ENCODE assay signal across 1 cellular context in genomic region chr22:46737105-46737975, GRCh38.
A peak's percentile ranks its signal among the peaks of the same experiment; 100 is the strongest.
TF ChIP-seq lines count a peak whose summit lies in the region.

No MANE protein-coding gene starts in this region.

TF ChIP-seq in GM12878, 131 proteins besides CTCF, POLR2A, EP300 and RAD21 (continued from another document):
- no peak for TF ChIP-seq ZNF592 (IDR thresholded peaks at IDR 0.05)
- peak; percentile 54 for TF ChIP-seq RUNX3 (IDR thresholded peaks at IDR 0.05; ENCODE audit: low read length)
- TF ChIP-seq PAX8 (IDR thresholded peaks at IDR 0.05) = no peak
- 0 out of 2 replicates have a peak, but pooled peaks have one; percentile 18 for TF ChIP-seq SMARCA5 (IDR thresholded peaks at IDR 0.05)
- 0 out of 2 replicates have a peak, but pooled peaks have one; percentile 12 for TF ChIP-seq YY1 (IDR thresholded peaks at IDR 0.05; ENCODE audit: low read depth, low read length)
- TF ChIP-seq SPI1 (IDR thresholded peaks at IDR 0.05; ENCODE audit: borderline replicate concordance, insufficient read depth, low read depth, low read length) = peak; percentile 49; the same call in 1 of the 2 replicates
- no peak for TF ChIP-seq GABPA (IDR thresholded peaks at IDR 0.05; ENCODE audit: low read depth)
- peak; percentile 79 for TF ChIP-seq HDAC6 (IDR thresholded peaks at IDR 0.05; ENCODE audit: unreplicated experiment)
- TF ChIP-seq CEBPB (IDR thresholded peaks at IDR 0.05; ENCODE audit: borderline replicate concordance in 1 of 2, low read depth in 2 of 2, low read length in 2 of 2) = no peak
- peak; percentile 75 for TF ChIP-seq IKZF1 (conservative IDR thresholded peaks at IDR 0.05)
- TF ChIP-seq MLLT1 (IDR thresholded peaks at IDR 0.05) = peak; percentile 63; the same call in 1 of the 2 replicates
- peak; percentile 56; the same call in 1 of the 2 replicates for TF ChIP-seq NBN (IDR thresholded peaks at IDR 0.05)
- peak; percentile 38 for TF ChIP-seq SP1 (IDR thresholded peaks at IDR 0.05; ENCODE audit: low read depth, low read length)
- TF ChIP-seq MXI1 (IDR thresholded peaks at IDR 0.05; ENCODE audit: low read depth, low read length) = 0 out of 2 replicates have a peak, but pooled peaks have one; percentile 40
- peak; percentile 43; the same call in 1 of the 2 replicates for TF ChIP-seq CREB1 (IDR thresholded peaks at IDR 0.05; ENCODE audit: low read depth)
- TF ChIP-seq BHLHE40 (IDR thresholded peaks at IDR 0.05; ENCODE audit: borderline replicate concordance in 1 of 2, low read depth in 2 of 2, low read length in 1 of 2) = no peak
- TF ChIP-seq EZH2 (IDR thresholded peaks at IDR 0.05; ENCODE audit: borderline replicate concordance, control insufficient read depth, low read depth, low read length) = no peak
- peak; percentile 49; the same call in 1 of the 2 replicates for TF ChIP-seq MTA3 (IDR thresholded peaks at IDR 0.05; ENCODE audit: borderline replicate concordance, low read length)
- no peak for TF ChIP-seq JUND (IDR thresholded peaks at IDR 0.05; ENCODE audit: low read depth, low read length)
- TF ChIP-seq ZNF384 (IDR thresholded peaks at IDR 0.05; ENCODE audit: borderline replicate concordance, low read depth, low read length) = no peak
